Comparison of ENCODE assay signal across 10 cellular contexts in genomic region chrX:1380672-1381233, GRCh38. TPM values are rescaled to one million over a fixed set of nuclear protein-coding genes. Genes with fewer than 3 reads are reported as not detected.
DNase-seq lines count a peak whose midpoint lies in the region; ATAC-seq, FAIRE-seq and TF ChIP-seq lines count a peak whose summit lies in the region.
"Had no signal": no experiment of that assay in that cellular context is flagged by ENCODE, and none has a peak within 500 bp of the region (broad histone marks: within the 10 kb centered on the region; RNA-seq: fewer than 3 reads in every experiment).

No MANE protein-coding gene starts in this region.

- H3K36me3 Mint-ChIP-seq in activated T-cell treated with anti-CD3 and anti-CD28 coated beads, Interleukin-2, amount 50 U/mL, for 24 hours (ENCODE audit: low read depth): peaks cover 36% of the 10 kb centered on the region

- no peaks in the 10 kb centered on the region for H4K20me1 ChIP-seq in endothelial cell of umbilical vein (replicated peaks; ENCODE audit: control insufficient read depth, extremely low read depth, insufficient read depth, low read length)

- FAIRE-seq in endothelial cell of umbilical vein (lab: Jason Lieb, UNC): no peak

- DNase-seq in activated T-cell treated with anti-CD3 and anti-CD28 coated beads, Interleukin-2, amount 50 U/mL, for 24 hours: no peak
- no peak for DNase-seq in activated T-cell treated with anti-CD3 and anti-CD28 coated beads, Interleukin-2, amount 50 U/mL, for 1 hour
- DNase-seq in HT1080 (ENCODE audit: low read depth) (peak; percentile 38), endothelial cell of umbilical vein (ENCODE audit: low read depth, low spot score) (no peak), activated gamma-delta T cell (lab: John Stamatoyannopoulos, UW) (no peak), NCI-H2171 treated with DMSO at 0.1 percent for 48 hours (lab: John Stamatoyannopoulos, UW) (no peak)
- DNase-seq in stimulated activated CD8-positive, alpha-beta memory T cell treated with anti-CD3 and anti-CD28 coated beads, Interleukin-4, amount 100 ng/mL, for 48 hours: peak; percentile 56
- DNase-seq: NCI-H1417 treated with DMSO at 0.1 percent for 48 hours had no signal

- no peaks in the 10 kb centered on the region for H3K9me1 ChIP-seq in endothelial cell of umbilical vein (replicated peaks; ENCODE audit: control insufficient read depth, extremely low read depth, insufficient read depth, low read length)

- no peak overlapping the region for H2AFZ ChIP-seq in endothelial cell of umbilical vein (ENCODE audit: low read depth, low read length)

- H3K36me3 ChIP-seq in endothelial cell of umbilical vein (ENCODE audit: control insufficient read depth in 2 of 2, extremely low read depth in 1 of 2, insufficient read depth in 2 of 2, low read length in 2 of 2): peaks cover 7 to 12% of the 10 kb centered on the region in 2 experiments

- H3K27ac Mint-ChIP-seq in activated T-cell treated with anti-CD3 and anti-CD28 coated beads, Interleukin-2, amount 50 U/mL, for 24 hours: peak overlapping the region; percentile 61

- H3K9me3 Mint-ChIP-seq in activated T-cell treated with anti-CD3 and anti-CD28 coated beads, Interleukin-2, amount 50 U/mL, for 24 hours: no peaks in the 10 kb centered on the region
- H3K9me3 Mint-ChIP-seq: activated naive CD4-positive, alpha-beta T cell treated with anti-CD3 and anti-CD28 coated beads, Interleukin-2, amount 50 U/mL, for 24 hours had no signal

- no peak overlapping the region for H3K4me2 ChIP-seq in endothelial cell of umbilical vein (ENCODE audit: insufficient read depth, low read length)

- no TSS peak for BruUV-seq in endothelial cell of umbilical vein (replicated peaks; lab: Mats Ljungman, UMichigan)

- no peaks in the 10 kb centered on the region for H3K4me1 ChIP-seq in endothelial cell of umbilical vein (ENCODE audit: control insufficient read depth, extremely low read depth, insufficient read depth, low read length)

- no peak overlapping the region for H3K9ac ChIP-seq in endothelial cell of umbilical vein (replicated peaks; ENCODE audit: extremely low read depth, insufficient read depth, low read length)

- no peaks in the 10 kb centered on the region for H3K27me3 ChIP-seq in endothelial cell of umbilical vein (ENCODE audit: control insufficient read depth in 2 of 2, insufficient read depth in 2 of 2, low read length in 2 of 2)

- CTCF ChIA-PET in endothelial cell of umbilical vein (lab: Charles Lee): no interaction called here

- no peaks in the 10 kb centered on the region for H3K27me3 Mint-ChIP-seq in activated T-cell treated with anti-CD3 and anti-CD28 coated beads, Interleukin-2, amount 50 U/mL, for 24 hours
- H3K27me3 Mint-ChIP-seq: activated naive CD4-positive, alpha-beta T cell treated with anti-CD3 and anti-CD28 coated beads, Interleukin-2, amount 50 U/mL, for 24 hours had no signal

- TF ChIP-seq CTCF in endothelial cell of umbilical vein (IDR thresholded peaks at IDR 0.05; ENCODE audit: extremely low read depth in 1 of 2, insufficient read depth in 1 of 2, low read depth in 1 of 2, low read length in 2 of 2): no peak

- H3K79me2 ChIP-seq in endothelial cell of umbilical vein (ENCODE audit: control insufficient read depth, insufficient read depth, low read length): no peaks in the 10 kb centered on the region

- peaks cover 3% of the 10 kb centered on the region for H3K4me1 Mint-ChIP-seq in activated T-cell treated with anti-CD3 and anti-CD28 coated beads, Interleukin-2, amount 50 U/mL, for 24 hours (ENCODE audit: low read depth)

- intact Hi-C loops in endothelial cell of umbilical vein (cut with micrococcal nuclease): no loop called here

- POLR2A ChIA-PET in endothelial cell of umbilical vein (lab: Charles Lee): no interaction called here

- no peak overlapping the region for H3K4me3 ChIP-seq in endothelial cell of umbilical vein (replicated peaks in 1 of 3; ENCODE audit: insufficient read depth in 1 of 3, low read depth in 1 of 3, low read length in 3 of 3)

- dilution Hi-C loops in endothelial cell of umbilical vein (cut with MboI; ENCODE audit: extremely low pct_ligation_motif_present, low sequenced_read_pairs): no loop called here

- no peak overlapping the region for H3K27ac ChIP-seq in endothelial cell of umbilical vein (ENCODE audit: insufficient read depth, low read depth, low read length)

- H3K4me3 Mint-ChIP-seq in activated T-cell treated with anti-CD3 and anti-CD28 coated beads, Interleukin-2, amount 50 U/mL, for 24 hours: no peak overlapping the region
- H3K4me3 Mint-ChIP-seq: activated naive CD4-positive, alpha-beta T cell treated with anti-CD3 and anti-CD28 coated beads, Interleukin-2, amount 50 U/mL, for 24 hours had no signal

- no peaks in the 10 kb centered on the region for H3K9me3 ChIP-seq in endothelial cell of umbilical vein (replicated peaks; ENCODE audit: control insufficient read depth, insufficient read depth, low read length)

- ATAC-seq in HG03457 (IDR thresholded peaks at IDR 0.05; ENCODE audit: unreplicated experiment): no peak

- TF ChIP-seq POLR2A in endothelial cell of umbilical vein (IDR thresholded peaks at IDR 0.05; ENCODE audit: low read depth, low read length): no peak

TF ChIP-seq in endothelial cell of umbilical vein, 7 proteins besides CTCF, POLR2A, EP300 and RAD21:
- TF ChIP-seq JUN (IDR thresholded peaks at IDR 0.05; ENCODE audit: borderline replicate concordance, insufficient read depth, insufficient read length, low read depth) (no peak), POLR2AphosphoS5 (IDR thresholded peaks at IDR 0.05; ENCODE audit: insufficient read depth, low read depth, low read length) (peak; percentile 45), MAX (IDR thresholded peaks at IDR 0.05; ENCODE audit: insufficient read depth, insufficient read length) (no peak)

RNA-seq across cellular contexts. Expression of gene SLC25A6, which starts 11.2 kb away (rescaled TPM):
- 201 and 276 TPM in 2 replicates for total RNA-seq in HT1080 (2014; rRNA removed; shearing (Covaris generic))
- 797 and 926 TPM in 2 replicates for polyA plus RNA-seq in HT1080 (2015; cell fraction: cytosol; rRNA removed)
- polyA plus RNA-seq in HT1080 (2015; cell fraction: nucleus; rRNA removed): 292 and 315 TPM in 2 replicates
- 408 and 410 TPM in 2 replicates for total RNA-seq in endothelial cell of umbilical vein
- polyA plus RNA-seq in endothelial cell of umbilical vein: 1,153 and 1,173 TPM in 2 replicates
- polyA plus RNA-seq in endothelial cell of umbilical vein (2011; cell fraction: cytosol; rRNA removed): 750 and 882 TPM in 2 replicates
- polyA plus RNA-seq in endothelial cell of umbilical vein (2011; cell fraction: nucleus; rRNA removed): 186 and 193 TPM in 2 replicates
- polyA plus RNA-seq in endothelial cell of umbilical vein (2012): 418 and 830 TPM in 2 replicates
- polyA minus RNA-seq in endothelial cell of umbilical vein: 294 and 408 TPM in 2 replicates
- 544 TPM for polyA minus RNA-seq in endothelial cell of umbilical vein (2011; cell fraction: cytosol; rRNA and poly(A)+ RNA removed)
- 80.8 and 159 TPM in 2 replicates for polyA minus RNA-seq in endothelial cell of umbilical vein (2011; cell fraction: nucleus; rRNA and poly(A)+ RNA removed)

RNA-seq across cellular contexts. Expression of gene IL3RA, which starts 44.2 kb away (rescaled TPM):
- total RNA-seq in HT1080 (2014; rRNA removed; shearing (Covaris generic)): not detected in 2 replicates
- polyA plus RNA-seq in HT1080 (2015; cell fraction: cytosol; rRNA removed): not detected in 2 replicates
- polyA plus RNA-seq in HT1080 (2015; cell fraction: nucleus; rRNA removed): not detected in 2 replicates
- 21.2 and 28.9 TPM in 2 replicates for total RNA-seq in endothelial cell of umbilical vein
- polyA plus RNA-seq in endothelial cell of umbilical vein: 34.5 and 35.1 TPM in 2 replicates
- polyA plus RNA-seq in endothelial cell of umbilical vein (2011; cell fraction: cytosol; rRNA removed): 20.6 and 24.1 TPM in 2 replicates
- polyA plus RNA-seq in endothelial cell of umbilical vein (2011; cell fraction: nucleus; rRNA removed): 16.2 and 20.9 TPM in 2 replicates
- polyA plus RNA-seq in endothelial cell of umbilical vein (2012): 2.1 and 2.3 TPM in 2 replicates
- 36.2 and 49.4 TPM in 2 replicates for polyA minus RNA-seq in endothelial cell of umbilical vein
- not detected for polyA minus RNA-seq in endothelial cell of umbilical vein (2011; cell fraction: cytosol; rRNA and poly(A)+ RNA removed)
- 11.4 and 11.6 TPM in 2 replicates for polyA minus RNA-seq in endothelial cell of umbilical vein (2011; cell fraction: nucleus; rRNA and poly(A)+ RNA removed)

Comparison
In these comparisons a context has a peak if more than half of its experiments do, and no peak if none do; other contexts are left out.
1. DNase-seq: peak in HT1080 (single experiment) and stimulated activated CD8-positive, alpha-beta memory T cell treated with anti-CD3 and anti-CD28 coated beads, Interleukin-4, amount 100 ng/mL, for 48 hours (single experiment); none in activated T-cell treated with anti-CD3 and anti-CD28 coated beads, Interleukin-2, amount 50 U/mL, for 24 hours (single experiment), activated T-cell treated with anti-CD3 and anti-CD28 coated beads, Interleukin-2, amount 50 U/mL, for 1 hour (single experiment), endothelial cell of umbilical vein (single experiment), activated gamma-delta T cell (single experiment) and NCI-H2171 treated with DMSO at 0.1 percent for 48 hours (single experiment).
2. RNA of gene IL3RA, which starts 44.2 kb away (total RNA-seq): 21.2 to 28.9 TPM in endothelial cell of umbilical vein; not detected in HT1080; every median in the first group is over 10 times any median in the second.